In the genomic region with DNA sequence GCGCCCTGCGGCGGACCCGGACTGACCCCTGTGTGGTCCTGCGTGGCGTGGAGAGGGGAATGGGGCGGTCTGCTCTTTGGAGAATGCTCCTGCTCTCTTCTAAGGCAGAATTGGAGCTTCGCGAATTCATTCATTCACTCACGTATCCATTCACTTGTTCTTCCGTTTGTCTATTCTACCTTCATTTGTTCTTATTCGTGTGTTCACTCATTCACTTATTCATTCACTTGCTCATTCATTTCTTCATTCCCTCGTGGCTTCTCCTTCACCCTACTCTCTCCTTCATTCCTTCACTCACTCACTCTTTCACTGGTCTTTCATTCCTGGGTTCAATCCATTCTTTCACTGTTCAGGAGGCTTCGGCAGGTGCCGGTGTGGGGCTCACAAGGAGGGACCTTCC, we compare ENCODE assay signal across 33 cellular contexts.
"Had no signal": no experiment of that assay in that cellular context is flagged by ENCODE, and none has a peak within 500 bp of the region (broad histone marks: within the 10 kb centered on the region; RNA-seq: fewer than 3 reads in every experiment).

No MANE protein-coding gene starts in this region.

- H3K4me3 Mint-ChIP-seq: activated CD4-positive, alpha-beta memory T cell treated with anti-CD3 and anti-CD28 coated beads for 36 hours; activated CD4-positive, alpha-beta T cell treated with anti-CD3 and anti-CD28 coated beads for 36 hours; activated CD4-positive, alpha-beta T cell treated with anti-CD3 and anti-CD28 coated beads, Interleukin-2, amount 10 ng/mL, durations not matched to agents 24 days and 14 days; activated CD8-positive, alpha-beta memory T cell treated with anti-CD3 and anti-CD28 coated beads, Interleukin-2, amount 10 ng/mL, durations not matched to agents 7 days and 5 days; activated CD8-positive, alpha-beta T cell treated with anti-CD3 and anti-CD28 coated beads, Interleukin-2, amount 10 ng/mL, durations not matched to agents 7 days and 5 days; activated naive CD4-positive, alpha-beta T cell treated with anti-CD3 and anti-CD28 coated beads for 36 hours; activated naive CD4-positive, alpha-beta T cell treated with anti-CD3 and anti-CD28 coated beads, Interleukin-2, amount 50 U/mL, for 24 hours; activated naive CD8-positive, alpha-beta T cell treated with anti-CD3 and anti-CD28 coated beads for 36 hours; activated T-helper 1 cell treated with anti-CD3 and anti-CD28 coated beads, Interleukin-12 subunit alpha, Interleukin-12 subunit beta, Interleukin-2, Interleukin-4 antibody, amounts not matched to agents 30 ng/mL and 10 ng/mL and 1 ng/mL, durations not matched to agents 14 hours and 24 hours and 36 hours; dendritic cell treated with granulocyte-macrophage colony-stimulating factor and Interleukin-4, amounts not matched to agents 40 ng/mL and 50 ng/mL, for 4 days; endodermal cell had no signal

- H3K4me3 ChIP-seq: body of pancreas, cardiac muscle cell, coronary artery, dorsolateral prefrontal cortex had no signal

- H3K36me3 Mint-ChIP-seq: activated CD4-positive, alpha-beta memory T cell treated with anti-CD3 and anti-CD28 coated beads for 36 hours; activated CD8-positive, alpha-beta memory T cell treated with anti-CD3 and anti-CD28 coated beads, Interleukin-2, amount 10 ng/mL, durations not matched to agents 7 days and 5 days; activated naive CD4-positive, alpha-beta T cell treated with anti-CD3 and anti-CD28 coated beads, Interleukin-2, amount 50 U/mL, for 24 hours; activated naive CD8-positive, alpha-beta T cell treated with anti-CD3 and anti-CD28 coated beads for 36 hours had no signal

- H3K9me3 ChIP-seq: body of pancreas had no signal

- ATAC-seq: activated CD4-positive, alpha-beta T cell treated with anti-CD3 and anti-CD28 coated beads for 36 hours; activated CD8-positive, alpha-beta memory T cell treated with anti-CD3 and anti-CD28 coated beads, Interleukin-2, amount 10 ng/mL, durations not matched to agents 7 days and 5 days; activated CD8-positive, alpha-beta T cell treated with anti-CD3 and anti-CD28 coated beads, Interleukin-2, amount 10 ng/mL, durations not matched to agents 7 days and 5 days; body of pancreas had no signal

- DNase-seq: activated CD4-positive, alpha-beta memory T cell treated with anti-CD3 and anti-CD28 coated beads for 36 hours; activated CD4-positive, alpha-beta T cell treated with anti-CD3 and anti-CD28 coated beads for 36 hours; activated CD4-positive, alpha-beta T cell treated with anti-CD3 and anti-CD28 coated beads, Interleukin-2, amount 10 ng/mL, durations not matched to agents 24 days and 14 days; activated CD4-positive, CD25-positive, alpha-beta regulatory T cell; activated CD4-positive, CD25-positive, alpha-beta regulatory T cell treated with anti-CD3 and anti-CD28 coated beads, Interleukin-2, amount 50 U/mL, for 72 hours; activated CD8-positive, alpha-beta memory T cell treated with anti-CD3 and anti-CD28 coated beads, Interleukin-2, amount 10 ng/mL, durations not matched to agents 7 days and 5 days; activated CD8-positive, alpha-beta memory T cell treated with anti-CD3 and anti-CD28 coated beads, Interleukin-2, amount 50 U/mL, for 4 hours; activated CD8-positive, alpha-beta T cell treated with anti-CD3 and anti-CD28 coated beads, Interleukin-2, amount 10 ng/mL, durations not matched to agents 7 days and 5 days; activated effector memory CD4-positive, alpha-beta T cell treated with anti-CD3 and anti-CD28 coated beads, Interleukin-2, amount 50 U/mL, for 16 hours; activated naive CD4-positive, alpha-beta T cell treated with anti-CD3 and anti-CD28 coated beads for 36 hours; activated naive CD8-positive, alpha-beta T cell treated with anti-CD3 and anti-CD28 coated beads for 36 hours; activated T-cell treated with anti-CD3 and anti-CD28 coated beads, Interleukin-2, amount 50 U/mL, for 1 hour; activated T-cell treated with anti-CD3 and anti-CD28 coated beads, Interleukin-2, amount 50 U/mL, for 48 hours; amniotic stem cell; anterior cingulate cortex; body of pancreas; central memory CD4-positive, alpha-beta T cell; cerebellar nuclear complex; dorsolateral prefrontal cortex; effector memory CD4-positive, alpha-beta T cell; endodermal cell; erythroblast; foreskin fibroblast; head of caudate nucleus; T-helper 1 cell; T-helper 2 cell had no signal

- H3K27ac Mint-ChIP-seq: activated CD4-positive, alpha-beta memory T cell treated with anti-CD3 and anti-CD28 coated beads for 36 hours; activated CD4-positive, alpha-beta T cell treated with anti-CD3 and anti-CD28 coated beads for 36 hours; activated CD4-positive, alpha-beta T cell treated with anti-CD3 and anti-CD28 coated beads, Interleukin-2, amount 10 ng/mL, durations not matched to agents 24 days and 14 days; activated CD8-positive, alpha-beta memory T cell treated with anti-CD3 and anti-CD28 coated beads, Interleukin-2, amount 10 ng/mL, durations not matched to agents 7 days and 5 days; activated CD8-positive, alpha-beta T cell treated with anti-CD3 and anti-CD28 coated beads, Interleukin-2, amount 10 ng/mL, durations not matched to agents 7 days and 5 days; activated naive CD4-positive, alpha-beta T cell treated with anti-CD3 and anti-CD28 coated beads for 36 hours; activated naive CD4-positive, alpha-beta T cell treated with anti-CD3 and anti-CD28 coated beads, Interleukin-2, amount 50 U/mL, for 24 hours; activated naive CD8-positive, alpha-beta T cell treated with anti-CD3 and anti-CD28 coated beads for 36 hours; activated T-helper 1 cell treated with anti-CD3 and anti-CD28 coated beads, Interleukin-12 subunit alpha, Interleukin-12 subunit beta, Interleukin-2, Interleukin-4 antibody, amounts not matched to agents 30 ng/mL and 10 ng/mL and 1 ng/mL, durations not matched to agents 14 hours and 24 hours and 36 hours; activated T-helper 2 cell treated with anti-CD3 and anti-CD28 coated beads, Interferon-gamma antibody, Interleukin-2, Interleukin-4, amounts not matched to agents 10 μg/mL and 5 μg/mL and 100 μg/mL, durations not matched to agents 14 hours and 24 hours and 36 hours; dendritic cell treated with granulocyte-macrophage colony-stimulating factor and Interleukin-4, amounts not matched to agents 40 ng/mL and 50 ng/mL, for 4 days; endodermal cell had no signal

- H3K27me3 ChIP-seq: body of pancreas, cardiac muscle cell had no signal

- H3K4me1 Mint-ChIP-seq: activated CD4-positive, alpha-beta T cell treated with anti-CD3 and anti-CD28 coated beads for 36 hours; activated CD4-positive, alpha-beta T cell treated with anti-CD3 and anti-CD28 coated beads, Interleukin-2, amount 10 ng/mL, durations not matched to agents 24 days and 14 days; activated CD8-positive, alpha-beta memory T cell treated with anti-CD3 and anti-CD28 coated beads, Interleukin-2, amount 10 ng/mL, durations not matched to agents 7 days and 5 days; activated naive CD4-positive, alpha-beta T cell treated with anti-CD3 and anti-CD28 coated beads, Interleukin-2, amount 50 U/mL, for 24 hours; activated naive CD8-positive, alpha-beta T cell treated with anti-CD3 and anti-CD28 coated beads for 36 hours; endodermal cell had no signal

- H3K9me3 Mint-ChIP-seq: activated CD4-positive, alpha-beta memory T cell treated with anti-CD3 and anti-CD28 coated beads for 36 hours; activated CD4-positive, alpha-beta T cell treated with anti-CD3 and anti-CD28 coated beads, Interleukin-2, amount 10 ng/mL, durations not matched to agents 24 days and 14 days; activated naive CD4-positive, alpha-beta T cell treated with anti-CD3 and anti-CD28 coated beads for 36 hours; activated naive CD4-positive, alpha-beta T cell treated with anti-CD3 and anti-CD28 coated beads, Interleukin-2, amount 50 U/mL, for 24 hours; activated naive CD8-positive, alpha-beta T cell treated with anti-CD3 and anti-CD28 coated beads for 36 hours; activated T-helper 1 cell treated with anti-CD3 and anti-CD28 coated beads, Interleukin-12 subunit alpha, Interleukin-12 subunit beta, Interleukin-2, Interleukin-4 antibody, amounts not matched to agents 30 ng/mL and 10 ng/mL and 1 ng/mL, durations not matched to agents 14 hours and 24 hours and 36 hours; activated T-helper 2 cell treated with anti-CD3 and anti-CD28 coated beads, Interferon-gamma antibody, Interleukin-2, Interleukin-4, amounts not matched to agents 10 μg/mL and 5 μg/mL and 100 μg/mL, durations not matched to agents 14 hours and 24 hours and 36 hours; dendritic cell treated with granulocyte-macrophage colony-stimulating factor and Interleukin-4, amounts not matched to agents 40 ng/mL and 50 ng/mL, for 4 days; endodermal cell had no signal

- FAIRE-seq: frontal cortex had no signal

- H3K36me3 ChIP-seq: cardiac muscle cell had no signal

- H3K27ac ChIP-seq: body of pancreas, cardiac muscle cell, coronary artery, dorsolateral prefrontal cortex had no signal
